ENCODE assay signal across 18 cellular contexts in the genomic region with DNA sequence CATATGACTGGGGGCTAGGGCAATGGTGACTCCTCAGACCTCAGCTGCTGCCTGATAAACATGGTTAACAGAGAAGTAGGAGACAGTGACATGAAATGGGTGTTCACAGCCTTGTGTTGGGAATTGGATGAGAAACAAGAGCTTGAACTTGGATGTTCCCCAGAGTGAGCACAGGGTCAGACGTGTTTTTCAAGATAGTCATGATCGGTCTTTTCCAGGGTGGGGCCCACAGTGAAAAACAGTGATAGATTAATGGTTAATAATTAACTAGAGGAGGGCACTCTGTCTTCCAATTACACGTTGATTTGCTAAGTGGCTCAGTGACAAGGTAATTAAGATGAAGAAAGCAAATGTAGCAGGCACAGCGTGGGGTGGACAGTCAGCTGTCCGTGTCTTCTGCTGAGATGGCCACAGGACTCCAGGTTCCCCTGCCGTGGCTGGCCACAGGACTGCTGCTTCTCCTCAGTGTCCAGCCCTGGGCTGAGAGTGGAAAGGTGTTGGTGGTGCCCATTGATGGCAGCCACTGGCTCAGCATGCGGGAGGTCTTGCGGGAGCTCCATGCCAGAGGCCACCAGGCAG. TPM values are rescaled to one million over a fixed set of nuclear protein-coding genes. Genes with fewer than 3 reads are reported as not detected.
A peak's percentile ranks its signal among the peaks of the same experiment; 100 is the strongest.
DNase-seq lines count a peak whose midpoint lies in the region; ATAC-seq, FAIRE-seq and TF ChIP-seq lines count a peak whose summit lies in the region.
"Had no signal": no experiment of that assay in that cellular context is flagged by ENCODE, and none has a peak within 500 bp of the region (broad histone marks: within the 10 kb centered on the region; RNA-seq: fewer than 3 reads in every experiment).

A gene (plus strand): TSS at position 320 of the 579 bp plus-strand sequence. CDS start 85 bp downstream, at position 405.

- DNase-seq in Calu3 (peak; percentile 8), bronchial epithelial cell (ENCODE audit: low read depth) (no peak), right lobe of liver (peak in 2 of 3 donors; percentile 69 to 78), COLO668 (lab: John Stamatoyannopoulos, UW; ENCODE audit: unreplicated experiment) (no peak), amygdala (lab: John Stamatoyannopoulos, UW) (no peak)
- no peak for DNase-seq in activated CD4-positive, alpha-beta T cell treated with anti-CD3 and anti-CD28 coated beads for 1 hour
- DNase-seq: AML-193; CD4-positive, CD25-positive, alpha-beta regulatory T cell; DMS53; GF-D8; HFFc6; IMR-90; KBM-7 had no signal

- no peak for TF ChIP-seq POLR2A in right lobe of liver (IDR thresholded peaks at IDR 0.05)

- FAIRE-seq in bronchial epithelial cell (lab: Jason Lieb, UNC): peak; percentile 82
- FAIRE-seq: H1 had no signal

- peak within 1 kb of the TSS; percentile 66 for H3K27ac Mint-ChIP-seq in Calu3 (ENCODE audit: unreplicated experiment)
- H3K27ac Mint-ChIP-seq: CD4-positive, CD25-positive, alpha-beta regulatory T cell; HFFc6 had no signal

- CTCF ChIA-PET in Calu3 (lab: Charles Lee): no interaction called here

- intact Hi-C loops in Calu3 (cut with micrococcal nuclease; ENCODE audit: unreplicated experiment): loop anchor here (2.0 kb wide), 1 partner anchor 38 kb away; no protein-coding TSS in a partner anchor
- intact Hi-C loops in right lobe of liver (cut with DNase I): no loop called here

- 32% methylated on average over 5 of the region's 8 CpGs for WGBS in right lobe of liver (ENCODE audit: insufficient coverage, low coverage, low lambda C conversion rate, missing lambda C conversion rate)

- ATAC-seq in right lobe of liver (peak; percentile 85 to 93 (median 88)), HG03025 (IDR thresholded peaks at IDR 0.05; ENCODE audit: low FRiP score, unreplicated experiment) (no peak)

- peak within 1 kb of the TSS in 2 of 3 donors; percentile 56 to 81 for H3K27ac ChIP-seq in right lobe of liver
- H3K27ac ChIP-seq: BLaER1, HL-60 had no signal

- H3K4me1 Mint-ChIP-seq in Calu3 (ENCODE audit: low read depth, unreplicated experiment): peaks cover 37% of the 10 kb centered on the region
- H3K4me1 Mint-ChIP-seq: CD4-positive, CD25-positive, alpha-beta regulatory T cell had no signal

- peaks cover 23% of the 10 kb centered on the region for H3K36me3 Mint-ChIP-seq in Calu3 (ENCODE audit: insufficient read depth, unreplicated experiment)
- H3K36me3 Mint-ChIP-seq: CD4-positive, CD25-positive, alpha-beta regulatory T cell had no signal

- no peaks in the 10 kb centered on the region for H3K9me3 ChIP-seq in right lobe of liver
- H3K9me3 ChIP-seq: BLaER1, HAP-1 had no signal

- no TSS peak for BruUV-seq in Calu3 (replicated peaks; lab: Mats Ljungman, UMichigan)

- no peak for TF ChIP-seq CTCF in Calu3 (IDR thresholded peaks at IDR 0.05; ENCODE audit: unreplicated experiment)
- TF ChIP-seq CTCF in bronchial epithelial cell (IDR thresholded peaks at IDR 0.05; ENCODE audit: insufficient read depth, low read length, severe bottlenecking): no peak
- TF ChIP-seq CTCF in right lobe of liver (IDR thresholded peaks at IDR 0.05): no peak

- H3K4me1 ChIP-seq in right lobe of liver: peaks cover 0 to 44% (median 6%) of the 10 kb centered on the region in 4 donors
- H3K4me1 ChIP-seq: BLaER1, HAP-1 had no signal

- H3K4me3 ChIP-seq in bronchial epithelial cell (ENCODE audit: low read depth, low read length) (no peak within 1 kb of the TSS), right lobe of liver (peak within 1 kb of the TSS in 1 of 3 donors; percentile 45)
- H3K4me3 ChIP-seq: BLaER1, HAP-1 had no signal

- no peaks in the 10 kb centered on the region for H3K27me3 ChIP-seq in bronchial epithelial cell (ENCODE audit: control insufficient read depth, insufficient read depth, low read length)
- H3K27me3 ChIP-seq in right lobe of liver: no peaks in the 10 kb centered on the region
- H3K27me3 ChIP-seq: BLaER1 had no signal

- H3K27me3 Mint-ChIP-seq in Calu3 (ENCODE audit: unreplicated experiment): no peaks in the 10 kb centered on the region

- peaks cover 6% of the 10 kb centered on the region for H3K36me3 ChIP-seq in bronchial epithelial cell (ENCODE audit: control insufficient read depth, insufficient read depth, low read length)
- H3K36me3 ChIP-seq in right lobe of liver: no peaks in the 10 kb centered on the region
- H3K36me3 ChIP-seq: BLaER1, HAP-1 had no signal

- H3K9me3 Mint-ChIP-seq in Calu3 (ENCODE audit: low read depth, unreplicated experiment): peaks cover 3% of the 10 kb centered on the region

- no peak within 1 kb of the TSS for H3K4me3 Mint-ChIP-seq in Calu3 (ENCODE audit: low read depth, unreplicated experiment)
- H3K4me3 Mint-ChIP-seq: CD4-positive, CD25-positive, alpha-beta regulatory T cell; HFFc6 had no signal

RNA-seq across cellular contexts. Expression of the gene that starts here (rescaled TPM):
- 5.9 and 6.0 TPM in 2 replicates for total RNA-seq in Calu3 (2022)
- total RNA-seq in bronchial epithelial cell: 2.7 TPM in 1 of 2 replicates, not detected in the other
- 100 to 1,000 TPM in 1 of 6 experiments, 10 to 100 TPM in 5; 12.9 to 125 (median 22.0) TPM for total RNA-seq in right lobe of liver
- total RNA-seq: CD4-positive, CD25-positive, alpha-beta regulatory T cell; H1; HFFc6; IMR-90 had no signal

Comparison
In these comparisons a context has a peak if more than half of its experiments do, and no peak if none do; other contexts are left out.
1. DNase-seq: peak in Calu3 (single experiment) and right lobe of liver (2 of 3); none in bronchial epithelial cell (single experiment), activated CD4-positive, alpha-beta T cell treated with anti-CD3 and anti-CD28 coated beads for 1 hour (single experiment), COLO668 (single experiment) and amygdala (0 of 56).